In genomic region chr5:180343110-180343845, GRCh38 we compare ENCODE assay signal across 14 cellular contexts. TPM values are rescaled to one million over a fixed set of nuclear protein-coding genes. Genes with fewer than 3 reads are reported as not detected.
DNase-seq lines count a peak whose midpoint lies in the region; ATAC-seq and TF ChIP-seq lines count a peak whose summit lies in the region.
"Had no signal": no experiment of that assay in that cellular context is flagged by ENCODE, and none has a peak within 500 bp of the region (broad histone marks: within the 10 kb centered on the region; RNA-seq: fewer than 3 reads in every experiment).

No MANE protein-coding gene starts in this region.

- peak overlapping the region; percentile 68 for H3K4me2 ChIP-seq in mesenchymal stem cell (ENCODE audit: low read length, poor library complexity, severe bottlenecking)

- DNase-seq in Right ventricle myocardium inferior (ENCODE audit: missing footprints) (peak; percentile 49), right atrium auricular region (ENCODE audit: low spot score) (no peak), dorsolateral prefrontal cortex (peak in 3 of 10 donors; percentile 25 to 68 (median 49)), mesenchymal stem cell (peak; percentile 64), midbrain (lab: John Stamatoyannopoulos, UW) (no peak), posterior vena cava (ENCODE audit: low spot score) (no peak), Kasumi-1 (lab: John Stamatoyannopoulos, UW) (no peak)
- no peak for DNase-seq in activated CD4-positive, alpha-beta T cell treated with anti-CD3 and anti-CD28 coated beads, Interleukin-2, amount 50 U/mL, for 1 hour
- DNase-seq: activated CD4-positive, CD25-positive, alpha-beta regulatory T cell had no signal

- H3K14ac ChIP-seq in mesenchymal stem cell (ENCODE audit: low read length in 2 of 2) = no peak overlapping the region

- H3K18ac ChIP-seq in mesenchymal stem cell (ENCODE audit: low read depth in 1 of 2, low read length in 2 of 2) = peak overlapping the region in 1 of 2 experiments; percentile 31

- H3K9ac ChIP-seq in mesenchymal stem cell (ENCODE audit: low read length) = peak overlapping the region; percentile 51
- H3K9ac ChIP-seq: BLaER1 treated with 17β-estradiol and CSF1 and Interleukin-3, amounts not matched to agents 10 nM and 100 nM; parathyroid adenoma had no signal

- peaks cover under 1% of the 10 kb centered on the region for H3K36me3 ChIP-seq in right atrium auricular region
- H3K36me3 ChIP-seq in mesenchymal stem cell (ENCODE audit: control insufficient read depth in 1 of 2, insufficient read depth in 2 of 2, low read depth in 1 of 2, low read length in 2 of 2) = peaks cover 6 to 8% of the 10 kb centered on the region in 2 experiments
- H3K36me3 ChIP-seq: BLaER1 treated with 17β-estradiol and CSF1 and Interleukin-3, amounts not matched to agents 10 nM and 100 nM; gastrocnemius medialis had no signal

- H3K4me3 ChIP-seq in right atrium auricular region (no peak overlapping the region), dorsolateral prefrontal cortex (peak overlapping the region in 47 of 59 donors; percentile 1 to 57 (median 32)), mesenchymal stem cell (ENCODE audit: insufficient read depth in 1 of 2, low read depth in 1 of 2, low read length in 2 of 2) (peak overlapping the region in 1 of 2 experiments; percentile 45)
- H3K4me3 ChIP-seq: BLaER1 treated with 17β-estradiol and CSF1 and Interleukin-3, amounts not matched to agents 10 nM and 100 nM had no signal

- no peak for ATAC-seq in Right ventricle myocardium inferior
- ATAC-seq: activated naive CD4-positive, alpha-beta T cell treated with anti-CD3 and anti-CD28 coated beads, Interleukin-2, amount 50 U/mL, for 72 hours; HCT116 had no signal

- no peaks in the 10 kb centered on the region for H3K27me3 ChIP-seq in right atrium auricular region
- no peaks in the 10 kb centered on the region for H3K27me3 ChIP-seq in dorsolateral prefrontal cortex
- no peaks in the 10 kb centered on the region for H3K27me3 ChIP-seq in mesenchymal stem cell (ENCODE audit: control insufficient read depth in 1 of 2, insufficient read depth in 1 of 2, low read length in 2 of 2)
- H3K27me3 ChIP-seq: BLaER1 treated with 17β-estradiol and CSF1 and Interleukin-3, amounts not matched to agents 10 nM and 100 nM; gastrocnemius medialis had no signal

- peak overlapping the region in 1 of 2 experiments; percentile 17 for H2BK12ac ChIP-seq in mesenchymal stem cell (ENCODE audit: low read length in 2 of 2)

- no peak for TF ChIP-seq CTCF in right atrium auricular region (IDR thresholded peaks at IDR 0.05)
- TF ChIP-seq CTCF in dorsolateral prefrontal cortex (IDR thresholded peaks at IDR 0.05 in 54 of 56, conservative IDR thresholded peaks at IDR 0.05 in 2 of 56; ENCODE audit: low read depth in 1 of 56, partially characterized antibody in 56 of 56) = no peak

- H2BK120ac ChIP-seq in mesenchymal stem cell (ENCODE audit: low read depth, low read length) = no peak overlapping the region

- peak overlapping the region; percentile 32 to 36 for H3K4ac ChIP-seq in mesenchymal stem cell (ENCODE audit: low read depth in 1 of 2, low read length in 2 of 2)

- peaks cover 49% of the 10 kb centered on the region for H3K79me1 ChIP-seq in mesenchymal stem cell (replicated peaks; ENCODE audit: low read length, poor library complexity, severe bottlenecking)

- H3K4me1 ChIP-seq in right atrium auricular region (peaks cover 0 to 18% of the 10 kb centered on the region in 2 donors), mesenchymal stem cell (ENCODE audit: control insufficient read depth, insufficient read depth, low read depth, low read length) (peaks cover 30% of the 10 kb centered on the region)
- H3K4me1 ChIP-seq: parathyroid adenoma had no signal

- WGBS in mesenchymal stem cell = 42% methylated on average over 19 of the region's 19 CpGs

- H2BK5ac ChIP-seq in mesenchymal stem cell (ENCODE audit: low read depth, low read length, poor library complexity, severe bottlenecking) = no peak overlapping the region

- H2AFZ ChIP-seq in mesenchymal stem cell (ENCODE audit: low read depth, low read length) = no peak overlapping the region
- H2AFZ ChIP-seq: parathyroid adenoma had no signal

- no peak overlapping the region for H2AK5ac ChIP-seq in mesenchymal stem cell (ENCODE audit: low read length, severe bottlenecking)

- intact Hi-C loops in Right ventricle myocardium inferior (cut with DNase I) (no loop called here), dorsolateral prefrontal cortex (cut with DNase I) (no loop called here), posterior vena cava (cut with DNase I) (loop anchor here in 1 of 2 donors (5.0 kb wide), 1 partner anchor 1886 kb away; no protein-coding TSS in a partner anchor)

- no peak overlapping the region for H2BK15ac ChIP-seq in mesenchymal stem cell (ENCODE audit: low read depth, poor library complexity, severe bottlenecking)

- H3K27ac ChIP-seq in right atrium auricular region = no peak overlapping the region
- peak overlapping the region in 49 of 59 donors; percentile 2 to 86 (median 63) for H3K27ac ChIP-seq in dorsolateral prefrontal cortex
- H3K27ac ChIP-seq in mesenchymal stem cell (ENCODE audit: low read length, poor library complexity, severe bottlenecking) = peak overlapping the region; percentile 35
- H3K27ac ChIP-seq: BLaER1 treated with 17β-estradiol and CSF1 and Interleukin-3, amounts not matched to agents 10 nM and 100 nM; gastrocnemius medialis; parathyroid adenoma had no signal

- H4K91ac ChIP-seq in mesenchymal stem cell (ENCODE audit: low read length) = peak overlapping the region; percentile 18

- H3K9me3 ChIP-seq in right atrium auricular region = no peaks in the 10 kb centered on the region
- H3K9me3 ChIP-seq in mesenchymal stem cell (ENCODE audit: control insufficient read depth, low read length) = no peaks in the 10 kb centered on the region
- H3K9me3 ChIP-seq: BLaER1 treated with 17β-estradiol and CSF1 and Interleukin-3, amounts not matched to agents 10 nM and 100 nM; gastrocnemius medialis had no signal

- H4K8ac ChIP-seq in mesenchymal stem cell (ENCODE audit: low read length) = peak overlapping the region; percentile 83

- no peak overlapping the region for H3K23ac ChIP-seq in mesenchymal stem cell (ENCODE audit: low read length in 2 of 2)

RNA-seq across cellular contexts. Expression of gene GFPT2, which starts 9.9 kb away (rescaled TPM):
- total RNA-seq in Right ventricle myocardium inferior (15.3 TPM), right atrium auricular region (10 to 100 TPM; 25.4 to 27.2 TPM), dorsolateral prefrontal cortex (10 to 100 TPM; 19.3 to 78.0 (median 32.5) TPM), posterior vena cava (10 to 100 TPM; 75.4 to 83.3 TPM)
- 12.3 TPM for polyA plus RNA-seq in mesenchymal stem cell (2013, experiment 1 of 2)
- 12.0 TPM for polyA plus RNA-seq in mesenchymal stem cell (2013, experiment 2 of 2)

RNA-seq across cellular contexts. Expression of gene MAPK9, which starts 51.4 kb away (rescaled TPM):
- total RNA-seq in Right ventricle myocardium inferior (41.7 TPM), right atrium auricular region (10 to 100 TPM; 25.1 to 30.0 TPM), dorsolateral prefrontal cortex (100 to 1,000 TPM in 95 of 120 experiments, 10 to 100 TPM in 25; 64.6 to 182 (median 123) TPM), posterior vena cava (10 to 100 TPM; 27.9 to 34.9 TPM)
- 26.3 TPM for polyA plus RNA-seq in mesenchymal stem cell (2013, experiment 1 of 2)
- 25.8 TPM for polyA plus RNA-seq in mesenchymal stem cell (2013, experiment 2 of 2)

Comparison
In these comparisons a context has a peak if more than half of its experiments do, and no peak if none do; other contexts are left out.
1. DNase-seq: peak in Right ventricle myocardium inferior (single experiment) and mesenchymal stem cell (single experiment); none in right atrium auricular region (single experiment), midbrain (single experiment), posterior vena cava (single experiment), Kasumi-1 (0 of 2) and activated CD4-positive, alpha-beta T cell treated with anti-CD3 and anti-CD28 coated beads, Interleukin-2, amount 50 U/mL, for 1 hour (single experiment).
2. H3K27ac ChIP-seq: peak in dorsolateral prefrontal cortex (49 of 59) and mesenchymal stem cell (single experiment); none in right atrium auricular region (0 of 2).
3. H3K4me3 ChIP-seq: peak in dorsolateral prefrontal cortex (47 of 59); none in right atrium auricular region (0 of 2).